ENCODE assay signal across 9 cellular contexts in genomic region chr1:163528710-163529348, GRCh38.
DNase-seq lines count a peak whose midpoint lies in the region; ATAC-seq, FAIRE-seq and TF ChIP-seq lines count a peak whose summit lies in the region.
"Had no signal": no experiment of that assay in that cellular context is flagged by ENCODE, and none has a peak within 500 bp of the region (broad histone marks: within the 10 kb centered on the region; RNA-seq: fewer than 3 reads in every experiment).

No MANE protein-coding gene starts in this region.

- peaks cover 12% of the 10 kb centered on the region for H3K4me1 ChIP-seq in OCI-LY1 (ENCODE audit: insufficient read depth, low read length, severe bottlenecking)

- peak; percentile 74 for ATAC-seq in HG02943 (IDR thresholded peaks at IDR 0.05; ENCODE audit: low read depth, unreplicated experiment)

- FAIRE-seq in urothelium cell line (lab: Jason Lieb, UNC) = no peak

- TF ChIP-seq CTCF in AG09309 (IDR thresholded peaks at IDR 0.05; ENCODE audit: control insufficient read depth, insufficient read depth, low read depth, low read length, missing control alignments) (peak; percentile 58), GM12865 (IDR thresholded peaks at IDR 0.05; ENCODE audit: insufficient read depth, low read depth, low read length, missing control alignments) (peak; percentile 44), OCI-LY1 (IDR thresholded peaks at IDR 0.05; ENCODE audit: low read length) (peak; percentile 49), epithelial cell of proximal tubule (conservative IDR thresholded peaks at IDR 0.05; ENCODE audit: low read depth, low read length) (peak; percentile 69), retinal pigment epithelial cell (conservative IDR thresholded peaks at IDR 0.05; ENCODE audit: low read depth, low read length) (peak; percentile 72)

- no peaks in the 10 kb centered on the region for H3K9me2 ChIP-seq in OCI-LY1 (ENCODE audit: low read depth, low read length)

- H3K9me3 ChIP-seq in OCI-LY1 (ENCODE audit: low read length) = no peaks in the 10 kb centered on the region

- no peak overlapping the region for H3K27ac ChIP-seq in OCI-LY1 (ENCODE audit: low read depth, low read length, poor library complexity, severe bottlenecking)

- no peak overlapping the region for H2AFZ ChIP-seq in OCI-LY1 (ENCODE audit: low read length)

- H3K9ac ChIP-seq in OCI-LY1 (ENCODE audit: low read length) = no peak overlapping the region

- no peaks in the 10 kb centered on the region for H3F3A ChIP-seq in OCI-LY1 (ENCODE audit: insufficient read depth, low read length)

- H3K4me3 ChIP-seq in AG09309 (ENCODE audit: control insufficient read depth, low read depth, low read length) (no peak overlapping the region), GM12865 (ENCODE audit: low read depth, low read length) (no peak overlapping the region), OCI-LY1 (ENCODE audit: low read depth, low read length, poor library complexity, severe bottlenecking) (no peak overlapping the region), epithelial cell of proximal tubule (ENCODE audit: low read depth, low read length) (no peak overlapping the region), retinal pigment epithelial cell (ENCODE audit: low read length) (no peak overlapping the region)

- no peaks in the 10 kb centered on the region for H3K36me3 ChIP-seq in OCI-LY1 (ENCODE audit: insufficient read depth, low read length)

- H4K20me1 ChIP-seq in OCI-LY1 (ENCODE audit: insufficient read depth, low read length) = no peaks in the 10 kb centered on the region

- DNase-seq in AG09309 (ENCODE audit: low read depth) = no peak
- peak; percentile 35 for DNase-seq in GM12865 (ENCODE audit: low read depth)
- no peak for DNase-seq in epithelial cell of proximal tubule (ENCODE audit: low read depth)
- no peak for DNase-seq in retinal pigment epithelial cell (ENCODE audit: low read depth)
- DNase-seq in urothelium cell line (ENCODE audit: low spot score) = no peak
- DNase-seq in activated CD8-positive, alpha-beta memory T cell treated with anti-CD3 and anti-CD28 coated beads for 24 hours = no peak
- DNase-seq: naive B cell had no signal

- no peak overlapping the region for H3K4me2 ChIP-seq in OCI-LY1 (ENCODE audit: low read length)

- no peaks in the 10 kb centered on the region for H3K79me2 ChIP-seq in OCI-LY1 (ENCODE audit: insufficient read depth, low read length)

- H3K27me3 ChIP-seq in OCI-LY1 (ENCODE audit: insufficient read depth, low read length) = no peaks in the 10 kb centered on the region
